In the genomic region with DNA sequence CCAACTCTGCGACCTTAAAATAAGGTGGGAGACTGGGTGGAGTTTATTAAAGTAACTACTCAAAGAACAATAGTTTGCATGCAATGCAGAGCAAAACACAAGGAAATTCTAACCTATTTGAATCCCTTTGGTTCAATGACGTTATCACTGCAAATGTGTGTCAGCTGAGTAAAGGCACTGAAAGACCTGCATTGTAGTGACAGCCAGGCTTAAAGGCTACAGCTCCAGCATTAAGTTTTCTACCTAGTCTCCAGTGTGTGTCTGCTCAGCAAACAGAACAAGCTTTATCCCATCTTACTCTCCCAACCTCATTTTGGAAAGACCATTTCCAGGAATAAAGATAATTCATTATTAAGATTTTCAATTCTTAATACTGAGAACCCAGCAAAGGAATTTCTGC, we compare ENCODE assay signal across 11 cellular contexts. TPM values are rescaled to one million over a fixed set of nuclear protein-coding genes. Genes with fewer than 3 reads are reported as not detected.
DNase-seq lines count a peak whose midpoint lies in the region; ATAC-seq and TF ChIP-seq lines count a peak whose summit lies in the region.
"Had no signal": no experiment of that assay in that cellular context is flagged by ENCODE, and none has a peak within 500 bp of the region (broad histone marks: within the 10 kb centered on the region; RNA-seq: fewer than 3 reads in every experiment).

No MANE protein-coding gene starts in this region.

- no peak overlapping the region for H3K27ac ChIP-seq in CD4-positive, alpha-beta T cell (ENCODE audit: low read depth, low read length)
- no peak overlapping the region for H3K27ac ChIP-seq in PC-3 (ENCODE audit: low read length)

- no peaks in the 10 kb centered on the region for H3K9me2 ChIP-seq in PC-3 (replicated peaks; ENCODE audit: low read length)

- peaks cover 15% of the 10 kb centered on the region for H3K4me1 ChIP-seq in PC-3 (ENCODE audit: insufficient read depth, low read length)

- POLR2A ChIA-PET in CD4-positive, alpha-beta T cell (lab: Charles Lee) = interaction anchor here (0.9 to 8.0 kb wide), 4 partner anchors 9 to 75 kb away, joined by 3 to 103 read pairs (median 3); a partner anchor contains a TSS
- POLR2A ChIA-PET in PC-3 (lab: Charles Lee; ENCODE audit: unreplicated experiment) = no interaction called here

- peaks cover 71% of the 10 kb centered on the region for H4K20me1 ChIP-seq in PC-3 (ENCODE audit: low read length)

- H3K9me3 ChIP-seq in CD4-positive, alpha-beta T cell (ENCODE audit: control insufficient read depth, low read length) = no peaks in the 10 kb centered on the region
- H3K9me3 ChIP-seq in PC-3 (ENCODE audit: low read length) = no peaks in the 10 kb centered on the region
- H3K9me3 ChIP-seq: mucosa of descending colon had no signal

- TF ChIP-seq CTCF in CD4-positive, alpha-beta T cell (IDR thresholded peaks at IDR 0.05) = no peak
- TF ChIP-seq CTCF in PC-3 (conservative IDR thresholded peaks at IDR 0.05; ENCODE audit: low read depth, low read length) (no peak), choroid plexus epithelial cell (conservative IDR thresholded peaks at IDR 0.05; ENCODE audit: low read depth, low read length) (no peak), osteocyte (IDR thresholded peaks at IDR 0.05) (no peak)

- peaks cover 16% of the 10 kb centered on the region for H3K36me3 ChIP-seq in PC-3 (ENCODE audit: low read depth, low read length)

- H3K9me3 Mint-ChIP-seq in CD4-positive, alpha-beta T cell = no peaks in the 10 kb centered on the region
- no peaks in the 10 kb centered on the region for H3K9me3 Mint-ChIP-seq in osteocyte (ENCODE audit: unreplicated experiment)

- no TSS peak for BruUV-seq in PC-3 (replicated peaks; lab: Mats Ljungman, UMichigan)

- no peak overlapping the region for H2AFZ ChIP-seq in PC-3 (ENCODE audit: low read length)

- H3K4me2 ChIP-seq in PC-3 (ENCODE audit: low read length) = no peak overlapping the region

- H3F3A ChIP-seq in PC-3 (ENCODE audit: low read length, unreplicated experiment) = no peaks in the 10 kb centered on the region

- H3K4me1 Mint-ChIP-seq in CD4-positive, alpha-beta T cell (ENCODE audit: low read depth) = peaks cover 81% of the 10 kb centered on the region
- peaks cover 54% of the 10 kb centered on the region for H3K4me1 Mint-ChIP-seq in osteocyte (ENCODE audit: unreplicated experiment)

- peak; percentile 56 for ATAC-seq in CD4-positive, alpha-beta T cell (ENCODE audit: poor library complexity)
- ATAC-seq in PC-3 (0 out of 2 replicates have a peak, but pooled peaks have one; percentile 15), GM18909 (IDR thresholded peaks at IDR 0.05; ENCODE audit: poor library complexity, unreplicated experiment) (no peak), HG03460 (IDR thresholded peaks at IDR 0.05; ENCODE audit: unreplicated experiment) (no peak)
- ATAC-seq: mucosa of descending colon had no signal

- H3K4me3 Mint-ChIP-seq in CD4-positive, alpha-beta T cell = peak overlapping the region; percentile 76
- no peak overlapping the region for H3K4me3 Mint-ChIP-seq in osteocyte (ENCODE audit: unreplicated experiment)

- CTCF ChIA-PET in CD4-positive, alpha-beta T cell (lab: Charles Lee) = interaction anchor here (0.8 to 2.3 kb wide), 8 partner anchors 9 to 42 kb away, joined by 3 to 15 read pairs (median 4); a partner anchor contains a TSS
- CTCF ChIA-PET in PC-3 (lab: Charles Lee) = interaction anchor here (1.0 kb wide), 1 partner anchor 32 kb away, joined by 3 read pairs; no protein-coding TSS in a partner anchor

- H3K4me3 ChIP-seq in PC-3 (ENCODE audit: low read length) = no peak overlapping the region
- no peak overlapping the region for H3K4me3 ChIP-seq in choroid plexus epithelial cell (ENCODE audit: low read depth, low read length)
- H3K4me3 ChIP-seq: mucosa of descending colon had no signal

- H3K79me2 ChIP-seq in PC-3 (ENCODE audit: low read length) = peaks cover 100% of the 10 kb centered on the region

- DNase-seq in CD4-positive, alpha-beta T cell = no peak
- DNase-seq in PC-3 (no peak), choroid plexus epithelial cell (ENCODE audit: low read depth) (peak; percentile 38), osteocyte (ENCODE audit: extremely low spot score, unreplicated experiment) (no peak), NCI-H2029 treated with DMSO at 0.1 percent for 48 hours (lab: John Stamatoyannopoulos, UW) (no peak)
- DNase-seq in stimulated activated CD4-positive, alpha-beta T cell treated with anti-CD3 and anti-CD28 coated beads, Interleukin-1b, Interleukin-23, amount 100 ng/mL, for 48 hours = no peak
- DNase-seq: activated gamma-delta T cell, C1 segment of cervical spinal cord, mucosa of descending colon had no signal

- no peak overlapping the region for H3K9ac ChIP-seq in PC-3 (ENCODE audit: low read length)

- no peaks in the 10 kb centered on the region for H3K27me3 Mint-ChIP-seq in CD4-positive, alpha-beta T cell
- no peaks in the 10 kb centered on the region for H3K27me3 Mint-ChIP-seq in osteocyte (ENCODE audit: unreplicated experiment)

- H3K27me3 ChIP-seq in CD4-positive, alpha-beta T cell (ENCODE audit: control insufficient read depth, insufficient read depth, low read length) = no peaks in the 10 kb centered on the region
- H3K27me3 ChIP-seq in PC-3 (ENCODE audit: low read length) = no peaks in the 10 kb centered on the region

- H3K27ac Mint-ChIP-seq in CD4-positive, alpha-beta T cell = peak overlapping the region; percentile 90
- H3K27ac Mint-ChIP-seq in osteocyte (ENCODE audit: unreplicated experiment) = peak overlapping the region; percentile 70

- H3K36me3 Mint-ChIP-seq in CD4-positive, alpha-beta T cell (ENCODE audit: low read depth) = peaks cover 40% of the 10 kb centered on the region
- H3K36me3 Mint-ChIP-seq in osteocyte (ENCODE audit: unreplicated experiment) = peaks cover 7% of the 10 kb centered on the region

- intact Hi-C loops in CD4-positive, alpha-beta T cell (cut with DNase I, micrococcal nuclease) = loop anchor here in 1 of 2 experiments (2.0 kb wide), 1 partner anchor 15 kb away; a partner anchor contains a TSS
- intact Hi-C loops in PC-3 (cut with micrococcal nuclease) = no loop called here

RNA-seq across cellular contexts. Expression of a gene that starts 14.3 kb away (rescaled TPM):
- total RNA-seq in CD4-positive, alpha-beta T cell = 100 to 1,000 TPM; 282 to 287 TPM
- total RNA-seq in PC-3 (2014; rRNA removed) = 335 and 340 TPM in 2 replicates
- 142 and 157 TPM in 2 replicates for total RNA-seq in osteocyte

Comparison
In these comparisons a context has a peak if more than half of its experiments do, and no peak if none do; other contexts are left out.
1. ATAC-seq: peak in CD4-positive, alpha-beta T cell (single experiment) and PC-3 (single experiment); none in GM18909 (single experiment) and HG03460 (single experiment).